Comparison of ENCODE assay signal across 1 cellular context in genomic region chr11:14381968-14382367, GRCh38.
TF ChIP-seq lines count a peak whose summit lies in the region.

No MANE protein-coding gene starts in this region.

TF ChIP-seq in WTC11, 78 proteins besides CTCF, POLR2A, EP300 and RAD21 (continued from another document):
- TF ChIP-seq E2F4 (CRISPR knock-in tag; IDR thresholded peaks at IDR 0.05; ENCODE audit: borderline replicate concordance, low read depth) (no peak), NFYB (CRISPR knock-in tag; conservative IDR thresholded peaks at IDR 0.05; ENCODE audit: low read depth) (no peak), ZNF219 (CRISPR knock-in tag; IDR thresholded peaks at IDR 0.05; ENCODE audit: borderline replicate concordance) (no peak), ATF1 (CRISPR knock-in tag; IDR thresholded peaks at IDR 0.05) (no peak), IRF2 (CRISPR knock-in tag; IDR thresholded peaks at IDR 0.05; ENCODE audit: borderline replicate concordance, low read depth) (no peak)
TF ChIP-seq in WTC11: peak in this region for 0.
